1 cellular context compared by ENCODE assay signal in genomic region chr12:110280784-110281548, GRCh38.
TF ChIP-seq lines count a peak whose summit lies in the region.

ATP2A2 (plus strand) TSS chr12:110281247; CDS start chr12:110281790, 543 bp downstream.

TF ChIP-seq in WTC11, 78 proteins besides CTCF, POLR2A, EP300 and RAD21 (continued from another document):
- TF ChIP-seq, protein P1, sequence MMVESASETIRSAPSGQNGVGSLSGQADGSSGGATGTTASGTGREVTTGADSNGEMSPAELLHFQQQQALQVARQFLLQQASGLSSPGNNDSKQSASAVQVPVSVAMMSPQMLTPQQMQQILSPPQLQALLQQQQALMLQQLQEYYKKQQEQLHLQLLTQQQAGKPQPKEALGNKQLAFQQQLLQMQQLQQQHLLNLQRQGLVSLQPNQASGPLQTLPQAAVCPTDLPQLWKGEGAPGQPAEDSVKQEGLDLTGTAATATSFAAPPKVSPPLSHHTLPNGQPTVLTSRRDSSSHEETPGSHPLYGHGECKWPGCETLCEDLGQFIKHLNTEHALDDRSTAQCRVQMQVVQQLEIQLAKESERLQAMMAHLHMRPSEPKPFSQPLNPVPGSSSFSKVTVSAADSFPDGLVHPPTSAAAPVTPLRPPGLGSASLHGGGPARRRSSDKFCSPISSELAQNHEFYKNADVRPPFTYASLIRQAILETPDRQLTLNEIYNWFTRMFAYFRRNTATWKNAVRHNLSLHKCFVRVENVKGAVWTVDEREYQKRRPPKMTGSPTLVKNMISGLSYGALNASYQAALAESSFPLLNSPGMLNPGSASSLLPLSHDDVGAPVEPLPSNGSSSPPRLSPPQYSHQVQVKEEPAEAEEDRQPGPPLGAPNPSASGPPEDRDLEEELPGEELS (CRISPR knock-in tag; IDR thresholded peaks at IDR 0.05), result peak; percentile 10; the same call in 1 of the 2 replicates
- TF ChIP-seq HMGA2 (CRISPR knock-in tag; IDR thresholded peaks at IDR 0.05), result no peak
- no peak; the same call in 1 of the 2 replicates for TF ChIP-seq ETV6 (CRISPR knock-in tag; IDR thresholded peaks at IDR 0.05)
- TF ChIP-seq, protein P2, sequence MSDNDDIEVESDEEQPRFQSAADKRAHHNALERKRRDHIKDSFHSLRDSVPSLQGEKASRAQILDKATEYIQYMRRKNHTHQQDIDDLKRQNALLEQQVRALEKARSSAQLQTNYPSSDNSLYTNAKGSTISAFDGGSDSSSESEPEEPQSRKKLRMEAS (CRISPR knock-in tag; IDR thresholded peaks at IDR 0.05), result peak; percentile 57; the same call in 1 of the 2 replicates
- TF ChIP-seq, protein P3, sequence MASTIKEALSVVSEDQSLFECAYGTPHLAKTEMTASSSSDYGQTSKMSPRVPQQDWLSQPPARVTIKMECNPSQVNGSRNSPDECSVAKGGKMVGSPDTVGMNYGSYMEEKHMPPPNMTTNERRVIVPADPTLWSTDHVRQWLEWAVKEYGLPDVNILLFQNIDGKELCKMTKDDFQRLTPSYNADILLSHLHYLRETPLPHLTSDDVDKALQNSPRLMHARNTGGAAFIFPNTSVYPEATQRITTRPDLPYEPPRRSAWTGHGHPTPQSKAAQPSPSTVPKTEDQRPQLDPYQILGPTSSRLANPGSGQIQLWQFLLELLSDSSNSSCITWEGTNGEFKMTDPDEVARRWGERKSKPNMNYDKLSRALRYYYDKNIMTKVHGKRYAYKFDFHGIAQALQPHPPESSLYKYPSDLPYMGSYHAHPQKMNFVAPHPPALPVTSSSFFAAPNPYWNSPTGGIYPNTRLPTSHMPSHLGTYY (CRISPR knock-in tag; IDR thresholded peaks at IDR 0.05), result no peak
